23 cellular contexts compared by ENCODE assay signal in the genomic region with DNA sequence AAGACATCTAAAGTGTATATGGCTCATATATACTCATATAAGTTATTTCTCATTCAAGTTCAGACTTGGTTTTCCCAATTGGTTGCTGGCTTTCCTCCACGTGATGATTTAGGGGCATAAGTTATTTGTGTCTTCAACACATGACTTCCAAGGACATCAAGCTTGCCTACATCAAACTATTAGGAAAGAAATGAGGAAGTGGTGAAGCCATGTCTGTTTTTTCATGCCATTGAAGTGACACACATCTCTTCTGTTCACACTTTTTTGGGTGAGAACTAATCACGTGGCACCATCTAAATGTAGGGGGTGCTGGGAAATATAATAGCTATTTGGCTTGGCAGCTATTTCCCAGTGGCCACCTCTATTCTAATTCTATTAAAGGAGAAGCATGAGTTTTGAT.
"Had no signal": no experiment of that assay in that cellular context is flagged by ENCODE, and none has a peak within 500 bp of the region (broad histone marks: within the 10 kb centered on the region; RNA-seq: fewer than 3 reads in every experiment).

No MANE protein-coding gene starts in this region.

- H3K4me3 ChIP-seq: left ventricle myocardium inferior, lung, ovary, right atrium auricular region, right lobe of liver, smooth muscle cell, suprapubic skin, thoracic aorta, tibial artery, upper lobe of right lung had no signal

- H3K9me3 ChIP-seq: left ventricle myocardium inferior, ovary, right atrium auricular region, right lobe of liver, suprapubic skin, thoracic aorta, tibial artery, upper lobe of right lung had no signal

- DNase-seq: hypothalamus; immature natural killer cell; kidney; left ventricle myocardium inferior; mesendoderm; naive thymus-derived CD4-positive, alpha-beta T cell; ovary; right lobe of liver; stimulated activated CD4-positive, alpha-beta T cell treated with anti-CD3 and anti-CD28 coated beads, Interleukin-15, amount 100 ng/mL, for 24 hours; stimulated activated CD4-positive, alpha-beta T cell treated with anti-CD3 and anti-CD28 coated beads, Interleukin-2, amount 100 ng/mL, for 24 hours; stimulated activated CD4-positive, alpha-beta T cell treated with anti-CD3 and anti-CD28 coated beads, Interleukin-4, amount 100 ng/mL, for 1 hour; stimulated activated naive B cell treated with anti-CD40 and anti-IgM and Interleukin-4, amounts not matched to agents 10 μg/mL and 1 μg/mL and 100 μg/mL, for 72 hours; tibial artery; trophoblast cell; upper lobe of right lung had no signal

- ATAC-seq: naive thymus-derived CD4-positive, alpha-beta T cell; natural killer cell treated with Interleukin-12 subunit alpha and Interleukin-12 subunit beta and Interleukin-15 and Interleukin-18, amount 100 ng/mL, for 72 hours; right lobe of liver; stimulated activated naive B cell treated with anti-CD40 and anti-IgM and Interleukin-4, amounts not matched to agents 10 μg/mL and 1 μg/mL and 100 μg/mL, for 72 hours; upper lobe of right lung had no signal

- H3K4me1 ChIP-seq: left ventricle myocardium inferior, right atrium auricular region, right lobe of liver, suprapubic skin, tibial artery, upper lobe of right lung had no signal

- H3K27me3 ChIP-seq: ovary, right atrium auricular region, right lobe of liver, suprapubic skin, tibial artery, upper lobe of right lung had no signal

- H3K4me2 ChIP-seq: smooth muscle cell had no signal

- FAIRE-seq: islet of Langerhans, kidney, urothelium cell line had no signal

- H3K36me3 ChIP-seq: left ventricle myocardium inferior, ovary, right atrium auricular region, right lobe of liver, suprapubic skin, thoracic aorta, tibial artery, upper lobe of right lung had no signal

- H3K27ac ChIP-seq: left ventricle myocardium inferior, ovary, right atrium auricular region, right lobe of liver, suprapubic skin, thoracic aorta, tibial artery, upper lobe of right lung had no signal
